ENCODE assay signal across 1 cellular context in the genomic region with DNA sequence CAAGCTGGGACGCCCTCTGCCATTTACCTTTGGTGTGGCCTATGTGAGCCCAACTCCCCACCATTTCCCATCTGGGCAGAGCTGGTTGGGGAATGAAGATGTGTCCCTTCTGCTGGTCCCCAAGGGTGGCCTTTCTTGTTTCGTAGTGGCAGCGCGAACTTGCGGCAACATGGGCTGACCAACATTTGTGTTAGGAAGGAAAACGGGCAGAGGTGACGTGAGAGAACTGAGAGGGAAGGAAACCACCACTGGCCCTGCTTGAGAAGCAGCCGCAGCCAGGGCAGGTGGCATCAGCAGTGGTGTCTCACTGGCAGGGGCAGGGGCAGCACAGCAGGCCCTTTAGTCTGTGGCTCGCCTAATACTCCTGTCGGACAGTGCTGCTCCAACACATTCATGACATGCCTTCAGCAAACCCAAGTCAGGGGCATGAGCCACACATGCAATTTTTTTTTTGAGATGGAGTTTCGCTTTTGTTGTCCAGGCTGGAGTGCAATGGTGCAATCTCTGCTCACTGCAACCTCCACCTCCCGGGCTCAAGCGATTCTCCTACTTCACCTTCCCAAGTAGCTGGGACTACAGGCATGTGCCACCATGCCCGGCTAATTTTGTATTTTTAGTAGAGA.
TF ChIP-seq lines count a peak whose summit lies in the region.

No MANE protein-coding gene starts in this region.

TF ChIP-seq in K562, 482 proteins besides CTCF, POLR2A, EP300 and RAD21 (continued from another document and continues in another):
- TF ChIP-seq RREB1 (CRISPR knock-in tag; IDR thresholded peaks at IDR 0.05), result peak; percentile 80; the same call in 1 of the 2 replicates
- TF ChIP-seq FOXP1 (CRISPR knock-in tag; IDR thresholded peaks at IDR 0.05), result no peak
- 0 out of 2 replicates have a peak, but pooled peaks have one; percentile 3 for TF ChIP-seq IRF2 (CRISPR knock-in tag; IDR thresholded peaks at IDR 0.05)
- no peak for TF ChIP-seq RBM39 (optimal IDR thresholded peaks at IDR 0.05; ENCODE audit: low read depth, low read length)
- TF ChIP-seq MCM3 (IDR thresholded peaks at IDR 0.05), result no peak
- 0 out of 2 replicates have a peak, but pooled peaks have one; percentile 47 for TF ChIP-seq IFI16 (CRISPR knock-in tag; IDR thresholded peaks at IDR 0.05)
- TF ChIP-seq, protein P1, sequence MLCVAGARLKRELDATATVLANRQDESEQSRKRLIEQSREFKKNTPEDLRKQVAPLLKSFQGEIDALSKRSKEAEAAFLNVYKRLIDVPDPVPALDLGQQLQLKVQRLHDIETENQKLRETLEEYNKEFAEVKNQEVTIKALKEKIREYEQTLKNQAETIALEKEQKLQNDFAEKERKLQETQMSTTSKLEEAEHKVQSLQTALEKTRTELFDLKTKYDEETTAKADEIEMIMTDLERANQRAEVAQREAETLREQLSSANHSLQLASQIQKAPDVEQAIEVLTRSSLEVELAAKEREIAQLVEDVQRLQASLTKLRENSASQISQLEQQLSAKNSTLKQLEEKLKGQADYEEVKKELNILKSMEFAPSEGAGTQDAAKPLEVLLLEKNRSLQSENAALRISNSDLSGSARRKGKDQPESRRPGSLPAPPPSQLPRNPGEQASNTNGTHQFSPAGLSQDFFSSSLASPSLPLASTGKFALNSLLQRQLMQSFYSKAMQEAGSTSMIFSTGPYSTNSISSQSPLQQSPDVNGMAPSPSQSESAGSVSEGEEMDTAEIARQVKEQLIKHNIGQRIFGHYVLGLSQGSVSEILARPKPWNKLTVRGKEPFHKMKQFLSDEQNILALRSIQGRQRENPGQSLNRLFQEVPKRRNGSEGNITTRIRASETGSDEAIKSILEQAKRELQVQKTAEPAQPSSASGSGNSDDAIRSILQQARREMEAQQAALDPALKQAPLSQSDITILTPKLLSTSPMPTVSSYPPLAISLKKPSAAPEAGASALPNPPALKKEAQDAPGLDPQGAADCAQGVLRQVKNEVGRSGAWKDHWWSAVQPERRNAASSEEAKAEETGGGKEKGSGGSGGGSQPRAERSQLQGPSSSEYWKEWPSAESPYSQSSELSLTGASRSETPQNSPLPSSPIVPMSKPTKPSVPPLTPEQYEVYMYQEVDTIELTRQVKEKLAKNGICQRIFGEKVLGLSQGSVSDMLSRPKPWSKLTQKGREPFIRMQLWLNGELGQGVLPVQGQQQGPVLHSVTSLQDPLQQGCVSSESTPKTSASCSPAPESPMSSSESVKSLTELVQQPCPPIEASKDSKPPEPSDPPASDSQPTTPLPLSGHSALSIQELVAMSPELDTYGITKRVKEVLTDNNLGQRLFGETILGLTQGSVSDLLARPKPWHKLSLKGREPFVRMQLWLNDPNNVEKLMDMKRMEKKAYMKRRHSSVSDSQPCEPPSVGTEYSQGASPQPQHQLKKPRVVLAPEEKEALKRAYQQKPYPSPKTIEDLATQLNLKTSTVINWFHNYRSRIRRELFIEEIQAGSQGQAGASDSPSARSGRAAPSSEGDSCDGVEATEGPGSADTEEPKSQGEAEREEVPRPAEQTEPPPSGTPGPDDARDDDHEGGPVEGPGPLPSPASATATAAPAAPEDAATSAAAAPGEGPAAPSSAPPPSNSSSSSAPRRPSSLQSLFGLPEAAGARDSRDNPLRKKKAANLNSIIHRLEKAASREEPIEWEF (CRISPR knock-in tag; IDR thresholded peaks at IDR 0.05), result no peak
- TF ChIP-seq MYNN (IDR thresholded peaks at IDR 0.05), result no peak
- no peak; the same call in 1 of the 2 replicates for TF ChIP-seq MYNN (CRISPR knock-in tag; IDR thresholded peaks at IDR 0.05)
- TF ChIP-seq ZNF778 (CRISPR knock-in tag; IDR thresholded peaks at IDR 0.05), result no peak
- TF ChIP-seq NONO (IDR thresholded peaks at IDR 0.05; ENCODE audit: low read depth in 2 of 2, low read length in 1 of 2), result no peak
- no peak for TF ChIP-seq CCAR2 (IDR thresholded peaks at IDR 0.05; ENCODE audit: low read depth, low read length)
- no peak for TF ChIP-seq HDAC2 (IDR thresholded peaks at IDR 0.05)
- no peak for TF ChIP-seq KDM5B (IDR thresholded peaks at IDR 0.05; ENCODE audit: insufficient replicate concordance, low read depth, low read length)
- peak; percentile 76; the same call in 1 of the 2 replicates for TF ChIP-seq ZNF165 (CRISPR knock-in tag; IDR thresholded peaks at IDR 0.05; ENCODE audit: borderline replicate concordance)
- peak; percentile 70; the same call in 1 of the 2 replicates for TF ChIP-seq ZNF277 (CRISPR knock-in tag; IDR thresholded peaks at IDR 0.05; ENCODE audit: borderline replicate concordance)
- 0 out of 2 replicates have a peak, but pooled peaks have one; percentile 56 for TF ChIP-seq ZFP91 (CRISPR knock-in tag; IDR thresholded peaks at IDR 0.05)
- TF ChIP-seq ZNF695 (CRISPR knock-in tag; IDR thresholded peaks at IDR 0.05), result peak; percentile 50; the same call in 1 of the 2 replicates
- no peak for TF ChIP-seq ZEB2 (IDR thresholded peaks at IDR 0.05)
- TF ChIP-seq, protein P2, sequence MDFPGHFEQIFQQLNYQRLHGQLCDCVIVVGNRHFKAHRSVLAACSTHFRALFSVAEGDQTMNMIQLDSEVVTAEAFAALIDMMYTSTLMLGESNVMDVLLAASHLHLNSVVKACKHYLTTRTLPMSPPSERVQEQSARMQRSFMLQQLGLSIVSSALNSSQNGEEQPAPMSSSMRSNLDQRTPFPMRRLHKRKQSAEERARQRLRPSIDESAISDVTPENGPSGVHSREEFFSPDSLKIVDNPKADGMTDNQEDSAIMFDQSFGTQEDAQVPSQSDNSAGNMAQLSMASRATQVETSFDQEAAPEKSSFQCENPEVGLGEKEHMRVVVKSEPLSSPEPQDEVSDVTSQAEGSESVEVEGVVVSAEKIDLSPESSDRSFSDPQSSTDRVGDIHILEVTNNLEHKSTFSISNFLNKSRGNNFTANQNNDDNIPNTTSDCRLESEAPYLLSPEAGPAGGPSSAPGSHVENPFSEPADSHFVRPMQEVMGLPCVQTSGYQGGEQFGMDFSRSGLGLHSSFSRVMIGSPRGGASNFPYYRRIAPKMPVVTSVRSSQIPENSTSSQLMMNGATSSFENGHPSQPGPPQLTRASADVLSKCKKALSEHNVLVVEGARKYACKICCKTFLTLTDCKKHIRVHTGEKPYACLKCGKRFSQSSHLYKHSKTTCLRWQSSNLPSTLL (IDR thresholded peaks at IDR 0.05), result no peak
- no peak for TF ChIP-seq ZNF197 (CRISPR knock-in tag; IDR thresholded peaks at IDR 0.05; ENCODE audit: low read depth)
- TF ChIP-seq MCM7 (IDR thresholded peaks at IDR 0.05), result no peak
- TF ChIP-seq, protein P3, sequence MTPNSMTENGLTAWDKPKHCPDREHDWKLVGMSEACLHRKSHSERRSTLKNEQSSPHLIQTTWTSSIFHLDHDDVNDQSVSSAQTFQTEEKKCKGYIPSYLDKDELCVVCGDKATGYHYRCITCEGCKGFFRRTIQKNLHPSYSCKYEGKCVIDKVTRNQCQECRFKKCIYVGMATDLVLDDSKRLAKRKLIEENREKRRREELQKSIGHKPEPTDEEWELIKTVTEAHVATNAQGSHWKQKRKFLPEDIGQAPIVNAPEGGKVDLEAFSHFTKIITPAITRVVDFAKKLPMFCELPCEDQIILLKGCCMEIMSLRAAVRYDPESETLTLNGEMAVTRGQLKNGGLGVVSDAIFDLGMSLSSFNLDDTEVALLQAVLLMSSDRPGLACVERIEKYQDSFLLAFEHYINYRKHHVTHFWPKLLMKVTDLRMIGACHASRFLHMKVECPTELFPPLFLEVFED (CRISPR knock-in tag; conservative IDR thresholded peaks at IDR 0.05), result no peak
- TF ChIP-seq, protein P4, sequence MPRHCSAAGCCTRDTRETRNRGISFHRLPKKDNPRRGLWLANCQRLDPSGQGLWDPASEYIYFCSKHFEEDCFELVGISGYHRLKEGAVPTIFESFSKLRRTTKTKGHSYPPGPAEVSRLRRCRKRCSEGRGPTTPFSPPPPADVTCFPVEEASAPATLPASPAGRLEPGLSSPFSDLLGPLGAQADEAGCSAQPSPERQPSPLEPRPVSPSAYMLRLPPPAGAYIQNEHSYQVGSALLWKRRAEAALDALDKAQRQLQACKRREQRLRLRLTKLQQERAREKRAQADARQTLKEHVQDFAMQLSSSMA (CRISPR knock-in tag; IDR thresholded peaks at IDR 0.05), result no peak
- 0 out of 2 replicates have a peak, but pooled peaks have one; percentile 60 for TF ChIP-seq ZNF408 (CRISPR knock-in tag; IDR thresholded peaks at IDR 0.05; ENCODE audit: low read depth)
- TF ChIP-seq ZNF655 (CRISPR knock-in tag; IDR thresholded peaks at IDR 0.05), result no peak
- no peak for TF ChIP-seq ZNF239 (CRISPR knock-in tag; IDR thresholded peaks at IDR 0.05)
- no peak for TF ChIP-seq ZNF780A (CRISPR knock-in tag; IDR thresholded peaks at IDR 0.05)
- TF ChIP-seq SMAD4 (CRISPR knock-in tag; conservative IDR thresholded peaks at IDR 0.05), result no peak
- TF ChIP-seq, protein P5, sequence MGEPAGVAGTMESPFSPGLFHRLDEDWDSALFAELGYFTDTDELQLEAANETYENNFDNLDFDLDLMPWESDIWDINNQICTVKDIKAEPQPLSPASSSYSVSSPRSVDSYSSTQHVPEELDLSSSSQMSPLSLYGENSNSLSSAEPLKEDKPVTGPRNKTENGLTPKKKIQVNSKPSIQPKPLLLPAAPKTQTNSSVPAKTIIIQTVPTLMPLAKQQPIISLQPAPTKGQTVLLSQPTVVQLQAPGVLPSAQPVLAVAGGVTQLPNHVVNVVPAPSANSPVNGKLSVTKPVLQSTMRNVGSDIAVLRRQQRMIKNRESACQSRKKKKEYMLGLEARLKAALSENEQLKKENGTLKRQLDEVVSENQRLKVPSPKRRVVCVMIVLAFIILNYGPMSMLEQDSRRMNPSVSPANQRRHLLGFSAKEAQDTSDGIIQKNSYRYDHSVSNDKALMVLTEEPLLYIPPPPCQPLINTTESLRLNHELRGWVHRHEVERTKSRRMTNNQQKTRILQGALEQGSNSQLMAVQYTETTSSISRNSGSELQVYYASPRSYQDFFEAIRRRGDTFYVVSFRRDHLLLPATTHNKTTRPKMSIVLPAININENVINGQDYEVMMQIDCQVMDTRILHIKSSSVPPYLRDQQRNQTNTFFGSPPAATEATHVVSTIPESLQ (CRISPR knock-in tag; IDR thresholded peaks at IDR 0.05), result no peak
- no peak for TF ChIP-seq PCBP1 (IDR thresholded peaks at IDR 0.05; ENCODE audit: low read depth, low read length, poor library complexity, severe bottlenecking)
- no peak for TF ChIP-seq ETV1 (tag; conservative IDR thresholded peaks at IDR 0.05; ENCODE audit: low read depth)
